Comparison of ENCODE assay signal across 8 cellular contexts in genomic region chr13:26062853-26063444, GRCh38. TPM values are rescaled to one million over a fixed set of nuclear protein-coding genes. Genes with fewer than 3 reads are reported as not detected.
DNase-seq lines count a peak whose midpoint lies in the region; ATAC-seq, FAIRE-seq and TF ChIP-seq lines count a peak whose summit lies in the region.

No MANE protein-coding gene starts in this region.

- no peak for FAIRE-seq in GM19239 (lab: Jason Lieb, UNC)

- no peaks in the 10 kb centered on the region for H3K36me3 Mint-ChIP-seq in activated T-helper 17 cell treated with anti-CD3 and anti-CD28 coated beads, Interleukin-2, amount 50 U/mL, for 72 hours (ENCODE audit: low read depth)

- H3K4me3 Mint-ChIP-seq in activated T-helper 17 cell treated with anti-CD3 and anti-CD28 coated beads, Interleukin-2, amount 50 U/mL, for 72 hours = no peak overlapping the region

- H3K9me3 Mint-ChIP-seq in activated T-helper 17 cell treated with anti-CD3 and anti-CD28 coated beads, Interleukin-2, amount 50 U/mL, for 72 hours = no peaks in the 10 kb centered on the region

- no peaks in the 10 kb centered on the region for H3K4me1 Mint-ChIP-seq in activated T-helper 17 cell treated with anti-CD3 and anti-CD28 coated beads, Interleukin-2, amount 50 U/mL, for 72 hours

- no peak overlapping the region for H3K27ac Mint-ChIP-seq in activated T-helper 17 cell treated with anti-CD3 and anti-CD28 coated beads, Interleukin-2, amount 50 U/mL, for 72 hours

- TF ChIP-seq CTCF in GM20000 (IDR thresholded peaks at IDR 0.05; ENCODE audit: extremely low read depth, missing control alignments) = peak; percentile 16

- H3K27me3 Mint-ChIP-seq in activated T-helper 17 cell treated with anti-CD3 and anti-CD28 coated beads, Interleukin-2, amount 50 U/mL, for 72 hours = no peaks in the 10 kb centered on the region

- peak; percentile 40 for ATAC-seq in activated T-helper 17 cell treated with anti-CD3 and anti-CD28 coated beads, Interleukin-2, amount 50 U/mL, for 72 hours (replicated peaks)
- ATAC-seq in GM19328 (IDR thresholded peaks at IDR 0.05; ENCODE audit: unreplicated experiment) = no peak

- DNase-seq in C1 segment of cervical spinal cord (lab: John Stamatoyannopoulos, UW) = peak in 9 of 14 donors; percentile 9 to 58 (median 21)
- peak; percentile 38 for DNase-seq in GM20000 (ENCODE audit: low spot score)
- DNase-seq in NCI-H69 (lab: John Stamatoyannopoulos, UW) = peak; percentile 13
- DNase-seq in glomerular visceral epithelial cell (ENCODE audit: extremely low spot score) = peak; percentile 66
- DNase-seq in renal cortical epithelial cell (ENCODE audit: low read depth) = peak; percentile 68
- DNase-seq in GM19239 (ENCODE audit: insufficient read length, low spot score) = no peak

RNA-seq across cellular contexts. Expression of gene SHISA2, which starts 11.1 kb away (rescaled TPM):
- total RNA-seq in activated T-helper 17 cell treated with anti-CD3 and anti-CD28 coated beads, Interleukin-2, amount 50 U/mL, for 72 hours = under 1 TPM; 0.13 to 0.30 TPM
- total RNA-seq in renal cortical epithelial cell = 68.7 and 266 TPM in 2 replicates

Comparison
In these comparisons a context has a peak if more than half of its experiments do, and no peak if none do; other contexts are left out.
1. RNA of gene SHISA2, which starts 11.1 kb away (total RNA-seq): 68.7 to 266 TPM in renal cortical epithelial cell; 0.13 to 0.30 TPM in activated T-helper 17 cell treated with anti-CD3 and anti-CD28 coated beads, Interleukin-2, amount 50 U/mL, for 72 hours; every median in the first group is over 10 times any median in the second.